In genomic region chr17:66451188-66452149, GRCh38 we compare ENCODE assay signal across 1 cellular context.
TF ChIP-seq lines count a peak whose summit lies in the region.

No MANE protein-coding gene starts in this region.

TF ChIP-seq in HepG2, 621 proteins besides CTCF, POLR2A, EP300 and RAD21 (continued from another document and continues in another):
- TF ChIP-seq ZBTB26 (CRISPR knock-in tag; IDR thresholded peaks at IDR 0.05; ENCODE audit: borderline replicate concordance) (peak; percentile 47; the same call in 1 of the 2 replicates), NFKBIZ (CRISPR knock-in tag; IDR thresholded peaks at IDR 0.05) (no peak), ZFY (CRISPR knock-in tag; IDR thresholded peaks at IDR 0.05) (peak; percentile 44; the same call in 1 of the 2 replicates), ZFP1 (CRISPR knock-in tag; IDR thresholded peaks at IDR 0.05) (0 out of 2 replicates have a peak, but pooled peaks have one; percentile 62), IRF9 (CRISPR knock-in tag; IDR thresholded peaks at IDR 0.05; ENCODE audit: borderline replicate concordance) (no peak), ONECUT2 (CRISPR knock-in tag; IDR thresholded peaks at IDR 0.05) (no peak), ZNF292 (CRISPR knock-in tag; IDR thresholded peaks at IDR 0.05; ENCODE audit: borderline replicate concordance, low read depth) (peak; percentile 83), NCOA1 (CRISPR knock-in tag; IDR thresholded peaks at IDR 0.05) (0 out of 2 replicates have a peak, but pooled peaks have one; percentile 43), ZKSCAN1 (IDR thresholded peaks at IDR 0.05; ENCODE audit: low read length) (no peak), ZNF430 (CRISPR knock-in tag; IDR thresholded peaks at IDR 0.05) (no peak), ZBTB34 (CRISPR knock-in tag; IDR thresholded peaks at IDR 0.05) (no peak), SRSF9 (IDR thresholded peaks at IDR 0.05; ENCODE audit: borderline replicate concordance, insufficient read depth, low read depth, low read length, poor library complexity, severe bottlenecking) (no peak), ZFAT (CRISPR knock-in tag; conservative IDR thresholded peaks at IDR 0.05) (no peak), CEBPG (CRISPR knock-in tag; IDR thresholded peaks at IDR 0.05) (peak; percentile 22; the same call in 1 of the 2 replicates), MAZ (IDR thresholded peaks at IDR 0.05; ENCODE audit: borderline replicate concordance, low read depth, low read length) (peak; percentile 75; the same call in 1 of the 2 replicates), MAZ (CRISPR knock-in tag; IDR thresholded peaks at IDR 0.05; ENCODE audit: low read depth) (0 out of 2 replicates have a peak, but pooled peaks have one; percentile 46), TCF7 (IDR thresholded peaks at IDR 0.05; ENCODE audit: low read depth) (0 out of 2 replicates have a peak, but pooled peaks have one; percentile 33), GLMP (CRISPR knock-in tag; IDR thresholded peaks at IDR 0.05; ENCODE audit: borderline replicate concordance) (no peak), ZKSCAN5 (CRISPR knock-in tag; IDR thresholded peaks at IDR 0.05) (no peak), THAP8 (CRISPR knock-in tag; IDR thresholded peaks at IDR 0.05; ENCODE audit: borderline replicate concordance) (no peak), ZNF619 (CRISPR knock-in tag; IDR thresholded peaks at IDR 0.05) (no peak), ARHGAP35 (CRISPR knock-in tag; IDR thresholded peaks at IDR 0.05; ENCODE audit: borderline replicate concordance) (no peak), ZNF230 (CRISPR knock-in tag; IDR thresholded peaks at IDR 0.05) (no peak), THRA (CRISPR knock-in tag; IDR thresholded peaks at IDR 0.05; ENCODE audit: borderline replicate concordance) (peak; percentile 28; the same call in 1 of the 2 replicates), ZNF10 (CRISPR knock-in tag; IDR thresholded peaks at IDR 0.05; ENCODE audit: borderline replicate concordance, low read depth) (no peak), KDM2A (CRISPR knock-in tag; IDR thresholded peaks at IDR 0.05; ENCODE audit: borderline replicate concordance, low read depth) (no peak; the same call in 1 of the 2 replicates), HIC2 (CRISPR knock-in tag; IDR thresholded peaks at IDR 0.05; ENCODE audit: low read depth) (no peak), DMAP1 (CRISPR knock-in tag; IDR thresholded peaks at IDR 0.05) (peak; percentile 53; the same call in 1 of the 2 replicates), KMT2A (CRISPR knock-in tag; IDR thresholded peaks at IDR 0.05) (peak; percentile 70; the same call in 1 of the 2 replicates), ZNF446 (CRISPR knock-in tag; IDR thresholded peaks at IDR 0.05) (no peak), ZNF710 (CRISPR knock-in tag; IDR thresholded peaks at IDR 0.05; ENCODE audit: borderline replicate concordance) (0 out of 2 replicates have a peak, but pooled peaks have one; percentile 64), ZSCAN9 (CRISPR knock-in tag; IDR thresholded peaks at IDR 0.05; ENCODE audit: borderline replicate concordance) (no peak; the same call in 1 of the 2 replicates), BCL6 (CRISPR knock-in tag; IDR thresholded peaks at IDR 0.05) (peak; percentile 61; the same call in 1 of the 2 replicates), MIER2 (CRISPR knock-in tag; IDR thresholded peaks at IDR 0.05) (peak; percentile 45; the same call in 1 of the 2 replicates), DMTF1 (CRISPR knock-in tag; IDR thresholded peaks at IDR 0.05) (no peak), RFX5 (IDR thresholded peaks at IDR 0.05; ENCODE audit: low read depth, low read length) (no peak), TFE3 (CRISPR knock-in tag; IDR thresholded peaks at IDR 0.05) (peak; percentile 92), ZNF234 (CRISPR knock-in tag; conservative IDR thresholded peaks at IDR 0.05) (no peak), BRF2 (CRISPR knock-in tag; IDR thresholded peaks at IDR 0.05) (no peak), LBX2 (CRISPR knock-in tag; IDR thresholded peaks at IDR 0.05; ENCODE audit: borderline replicate concordance) (no peak), ZNF354B (CRISPR knock-in tag; IDR thresholded peaks at IDR 0.05) (no peak), ZNF572 (CRISPR knock-in tag; IDR thresholded peaks at IDR 0.05) (no peak), ZNF724P (CRISPR knock-in tag; IDR thresholded peaks at IDR 0.05; ENCODE audit: borderline replicate concordance) (no peak), TEF (CRISPR knock-in tag; IDR thresholded peaks at IDR 0.05) (0 out of 2 replicates have a peak, but pooled peaks have one; percentile 50), ZNF274 (CRISPR knock-in tag; IDR thresholded peaks at IDR 0.05) (peak; percentile 75; the same call in 1 of the 2 replicates)
